16 cellular contexts compared by ENCODE assay signal in genomic region chr3:27827041-27827440, GRCh38.
DNase-seq lines count a peak whose midpoint lies in the region; ATAC-seq and TF ChIP-seq lines count a peak whose summit lies in the region.
"Had no signal": no experiment of that assay in that cellular context is flagged by ENCODE, and none has a peak within 500 bp of the region (broad histone marks: within the 10 kb centered on the region; RNA-seq: fewer than 3 reads in every experiment).

No MANE protein-coding gene starts in this region.

- ATAC-seq in GM21367 (IDR thresholded peaks at IDR 0.05; ENCODE audit: unreplicated experiment): no peak
- ATAC-seq: CD8-positive, alpha-beta T cell had no signal

- H3K27me3 ChIP-seq in GM06990 (replicated peaks; ENCODE audit: control insufficient read depth, insufficient read depth, low read length) (no peaks in the 10 kb centered on the region), OCI-LY1 (ENCODE audit: insufficient read depth, low read length) (no peaks in the 10 kb centered on the region), endodermal cell (ENCODE audit: control insufficient read depth, insufficient read depth, low read length, poor library complexity, severe bottlenecking) (no peaks in the 10 kb centered on the region)

- H3K36me3 ChIP-seq in GM06990 (ENCODE audit: control insufficient read depth, insufficient read depth, low read length): no peaks in the 10 kb centered on the region
- H3K36me3 ChIP-seq in OCI-LY1 (ENCODE audit: insufficient read depth, low read length): no peaks in the 10 kb centered on the region
- H3K36me3 ChIP-seq in endodermal cell (ENCODE audit: control insufficient read depth, insufficient read depth, low read length): no peaks in the 10 kb centered on the region
- H3K36me3 ChIP-seq: HAP-1 had no signal

- TF ChIP-seq CTCF in GM06990 (IDR thresholded peaks at IDR 0.05; ENCODE audit: insufficient read depth, low read length, poor library complexity, severe bottlenecking) (peak; percentile 19), OCI-LY1 (IDR thresholded peaks at IDR 0.05; ENCODE audit: low read length) (peak; percentile 22; the same call in 1 of the 2 replicates), endodermal cell (conservative IDR thresholded peaks at IDR 0.05) (peak; percentile 68)

- H3F3A ChIP-seq in OCI-LY1 (ENCODE audit: insufficient read depth, low read length): no peaks in the 10 kb centered on the region

- H3K27ac Mint-ChIP-seq in endodermal cell: no peak overlapping the region
- H3K27ac Mint-ChIP-seq: CD8-positive, alpha-beta T cell had no signal

- H3K9me3 Mint-ChIP-seq in endodermal cell: peaks cover 7% of the 10 kb centered on the region

- no peak overlapping the region for H3K4me2 ChIP-seq in OCI-LY1 (ENCODE audit: low read length)

- H3K9ac ChIP-seq in OCI-LY1 (ENCODE audit: low read length) (no peak overlapping the region), endodermal cell (ENCODE audit: extremely low read depth, low read length, poor library complexity, severe bottlenecking) (no peak overlapping the region)

- 77 to 79% methylated on average over 2 to 3 of the region's 3 CpGs for WGBS in endodermal cell (ENCODE audit: insufficient coverage in 1 of 2, insufficient read length in 1 of 2), 2 experiments

- no peaks in the 10 kb centered on the region for H3K27me3 Mint-ChIP-seq in endodermal cell (ENCODE audit: insufficient read depth)

- H3K27ac ChIP-seq in OCI-LY1 (ENCODE audit: low read depth, low read length, poor library complexity, severe bottlenecking) (no peak overlapping the region), endodermal cell (ENCODE audit: low read depth, low read length) (no peak overlapping the region)

- peak; percentile 8 for DNase-seq in COLO829 (ENCODE audit: low spot score)
- no peak for DNase-seq in GM06990 (ENCODE audit: extremely low read depth, insufficient read length)
- DNase-seq in endodermal cell: no peak
- DNase-seq in NCI-H2081 treated with DMSO at 0.1 percent for 48 hours (lab: John Stamatoyannopoulos, UW): no peak
- DNase-seq in NCI-H1694 treated with DMSO at 0.1 percent for 48 hours (lab: John Stamatoyannopoulos, UW): no peak
- DNase-seq: CD8-positive, alpha-beta T cell; GF-D8; Kasumi-1; NCI-H187 treated with DMSO at 0.1 percent for 48 hours; NCI-H510A; NCI-H774; RPMI8226; SW 1271 had no signal

- no peaks in the 10 kb centered on the region for H3K9me2 ChIP-seq in OCI-LY1 (ENCODE audit: low read depth, low read length)

- H3K4me3 ChIP-seq in GM06990 (replicated peaks; ENCODE audit: low read depth, low read length) (no peak overlapping the region), OCI-LY1 (ENCODE audit: low read depth, low read length, poor library complexity, severe bottlenecking) (no peak overlapping the region), endodermal cell (ENCODE audit: low read length) (no peak overlapping the region)
- H3K4me3 ChIP-seq: HAP-1 had no signal

- H3K9me3 ChIP-seq in OCI-LY1 (ENCODE audit: low read length) (no peaks in the 10 kb centered on the region), endodermal cell (ENCODE audit: control insufficient read depth, low read length) (peaks cover 12% of the 10 kb centered on the region)
- H3K9me3 ChIP-seq: HAP-1 had no signal

- H3K36me3 Mint-ChIP-seq in endodermal cell (ENCODE audit: low read depth): peaks cover 8% of the 10 kb centered on the region
- H3K36me3 Mint-ChIP-seq: CD8-positive, alpha-beta T cell had no signal

- H2AFZ ChIP-seq in OCI-LY1 (ENCODE audit: low read length): no peak overlapping the region

- H4K20me1 ChIP-seq in OCI-LY1 (ENCODE audit: insufficient read depth, low read length): no peaks in the 10 kb centered on the region

- no peaks in the 10 kb centered on the region for H3K4me1 ChIP-seq in OCI-LY1 (ENCODE audit: insufficient read depth, low read length, severe bottlenecking)
- H3K4me1 ChIP-seq in endodermal cell (ENCODE audit: control insufficient read depth, insufficient read depth, low read length): no peaks in the 10 kb centered on the region
- H3K4me1 ChIP-seq: HAP-1 had no signal

- peaks cover 17% of the 10 kb centered on the region for H3K4me1 Mint-ChIP-seq in endodermal cell

- no peak overlapping the region for H3K4me3 Mint-ChIP-seq in endodermal cell
- H3K4me3 Mint-ChIP-seq: CD8-positive, alpha-beta T cell had no signal

- H3K79me2 ChIP-seq in OCI-LY1 (ENCODE audit: insufficient read depth, low read length): no peaks in the 10 kb centered on the region
